9 cellular contexts compared by ENCODE assay signal in the genomic region with DNA sequence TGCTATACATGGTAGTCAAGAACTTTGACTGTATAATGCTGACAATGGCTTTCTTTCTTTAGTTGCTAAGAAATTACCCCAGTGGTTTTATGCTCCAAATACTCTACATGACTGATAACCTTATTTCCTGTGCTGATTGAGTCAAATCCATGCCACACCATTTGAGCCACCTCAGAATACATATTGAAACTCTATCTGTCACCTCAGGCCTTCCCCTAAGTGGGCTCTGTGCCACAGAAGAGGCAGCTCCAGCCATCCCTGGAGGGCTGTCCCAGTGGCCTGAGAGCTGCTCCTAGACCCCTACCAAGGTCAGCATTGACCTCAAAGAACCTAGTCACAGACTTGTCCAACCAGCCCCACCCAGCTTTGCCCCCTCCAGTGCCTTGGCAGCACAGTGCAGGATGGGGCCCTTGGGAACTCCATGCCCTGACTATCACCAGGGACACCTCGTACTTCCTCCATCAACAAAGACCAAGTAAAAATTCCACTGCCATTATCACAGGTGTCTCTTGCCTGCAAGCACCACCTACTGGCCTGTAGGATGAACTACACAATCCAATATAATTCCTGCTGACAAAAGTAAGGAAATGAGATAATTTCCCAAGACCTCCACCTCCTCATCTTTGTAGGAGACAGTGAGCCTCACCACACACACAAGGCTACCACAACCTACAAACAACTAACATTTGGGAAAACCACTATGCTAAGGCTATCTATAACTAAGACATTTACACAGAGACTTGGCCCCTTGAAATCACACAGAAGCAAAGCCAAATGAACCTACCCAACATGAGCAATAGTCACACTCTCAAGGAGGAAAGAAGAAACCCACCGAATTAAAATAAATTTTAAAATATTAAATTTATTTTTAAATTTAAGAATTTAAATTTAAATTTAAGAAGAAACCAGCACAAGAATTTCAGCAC.
DNase-seq lines count a peak whose midpoint lies in the region; ATAC-seq and TF ChIP-seq lines count a peak whose summit lies in the region.
"Had no signal": no experiment of that assay in that cellular context is flagged by ENCODE, and none has a peak within 500 bp of the region (broad histone marks: within the 10 kb centered on the region; RNA-seq: fewer than 3 reads in every experiment).

No MANE protein-coding gene starts in this region.

- H3K36me3 ChIP-seq in thyroid gland = no peaks in the 10 kb centered on the region

- TF ChIP-seq CTCF in epithelial cell of proximal tubule (conservative IDR thresholded peaks at IDR 0.05; ENCODE audit: low read depth, low read length) (peak; percentile 79), thyroid gland (IDR thresholded peaks at IDR 0.05) (peak in 5 of 6 experiments; percentile 18 to 80 (median 64))

- no peaks in the 10 kb centered on the region for H3K4me1 ChIP-seq in thyroid gland

- H3K9me3 ChIP-seq in thyroid gland = no peaks in the 10 kb centered on the region

- H3K27ac ChIP-seq in thyroid gland = no peak overlapping the region

- H3K27me3 ChIP-seq in thyroid gland = no peaks in the 10 kb centered on the region

- ATAC-seq in GM18499 (IDR thresholded peaks at IDR 0.05; ENCODE audit: insufficient read depth, unreplicated experiment) = peak; percentile 65
- peak; percentile 85 for ATAC-seq in HG02678 (IDR thresholded peaks at IDR 0.05; ENCODE audit: unreplicated experiment)
- ATAC-seq in HG03045 (IDR thresholded peaks at IDR 0.05; ENCODE audit: unreplicated experiment) = no peak

- DNase-seq in A172 (ENCODE audit: low spot score) (peak; percentile 5), NCI-H69 (lab: John Stamatoyannopoulos, UW) (peak; percentile 47), epithelial cell of proximal tubule (ENCODE audit: low read depth) (no peak), thyroid gland (peak; percentile 12 to 29)
- DNase-seq in effector CD8-positive, alpha-beta T cell (lab: John Stamatoyannopoulos, UW) = no peak
- DNase-seq: stimulated activated naive B cell treated with anti-CD40 and anti-IgM and Interleukin-4, amounts not matched to agents 10 μg/mL and 1 μg/mL and 100 μg/mL, for 72 hours had no signal

- WGBS in thyroid gland, 2 donors = 59 to 65% methylated on average over 2 of the region's 2 CpGs

- intact Hi-C loops in thyroid gland (cut with DNase I) = no loop called here

- H3K4me3 ChIP-seq in epithelial cell of proximal tubule (ENCODE audit: low read depth, low read length) = no peak overlapping the region
- no peak overlapping the region for H3K4me3 ChIP-seq in thyroid gland (replicated peaks in 1 of 3)

- TF ChIP-seq POLR2A in thyroid gland (IDR thresholded peaks at IDR 0.05) = no peak

Comparison
In these comparisons a context has a peak if more than half of its experiments do, and no peak if none do; other contexts are left out.
1. DNase-seq: peak in A172 (single experiment), NCI-H69 (single experiment) and thyroid gland (2 of 2); none in epithelial cell of proximal tubule (single experiment) and effector CD8-positive, alpha-beta T cell (single experiment).